Comparison of ENCODE assay signal across 1 cellular context in genomic region chr2:39530423-39530866, GRCh38.
TF ChIP-seq lines count a peak whose summit lies in the region.

No MANE protein-coding gene starts in this region.

TF ChIP-seq in IMR-90, 13 proteins besides CTCF, POLR2A, EP300 and RAD21 (continued from another document):
- TF ChIP-seq CEBPB (IDR thresholded peaks at IDR 0.05; ENCODE audit: low read depth, low read length), result no peak
- TF ChIP-seq RCOR1 (IDR thresholded peaks at IDR 0.05; ENCODE audit: insufficient replicate concordance, low read length), result no peak
- no peak for TF ChIP-seq BHLHE40 (IDR thresholded peaks at IDR 0.05; ENCODE audit: low read depth, low read length)
